Comparison of ENCODE assay signal across 17 cellular contexts in the genomic region with DNA sequence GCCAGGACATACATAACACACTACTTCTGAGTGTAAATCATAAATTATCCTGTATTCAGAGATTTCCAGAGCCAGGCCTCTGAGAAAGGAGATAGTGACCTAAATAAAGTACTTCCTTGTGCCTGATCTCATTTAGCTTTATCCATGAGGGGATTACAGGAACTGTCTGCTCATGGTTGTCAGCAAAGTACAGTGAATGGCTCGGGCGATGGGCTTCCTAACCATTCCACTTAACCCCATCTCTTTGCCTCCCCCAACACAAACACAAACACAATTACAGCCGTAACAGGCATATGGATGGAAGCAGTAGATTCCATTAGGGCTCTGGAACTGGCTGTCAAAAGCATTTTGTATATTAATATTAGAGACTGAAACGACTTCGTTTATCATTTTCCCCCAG.
DNase-seq lines count a peak whose midpoint lies in the region; ATAC-seq and TF ChIP-seq lines count a peak whose summit lies in the region.
"Had no signal": no experiment of that assay in that cellular context is flagged by ENCODE, and none has a peak within 500 bp of the region (broad histone marks: within the 10 kb centered on the region; RNA-seq: fewer than 3 reads in every experiment).

No MANE protein-coding gene starts in this region.

- H3K9ac ChIP-seq in neuronal stem cell (ENCODE audit: low read depth, low read length, poor library complexity), result no peak overlapping the region
- H3K9ac ChIP-seq: BLaER1 had no signal

- H3K9me3 ChIP-seq in BE2C, result no peaks in the 10 kb centered on the region
- no peaks in the 10 kb centered on the region for H3K9me3 ChIP-seq in neuronal stem cell (replicated peaks in 1 of 2; ENCODE audit: control insufficient read depth in 2 of 2, insufficient read depth in 1 of 2, low read depth in 1 of 2, low read length in 2 of 2)
- H3K9me3 ChIP-seq: A549, BLaER1 had no signal

- H2BK120ac ChIP-seq in neuronal stem cell (ENCODE audit: low read depth, low read length), result no peak overlapping the region

- H2BK15ac ChIP-seq in neuronal stem cell (ENCODE audit: low read length), result no peak overlapping the region

- ATAC-seq in GM18502 (IDR thresholded peaks at IDR 0.05; ENCODE audit: poor library complexity, unreplicated experiment) (no peak), GM18520 (IDR thresholded peaks at IDR 0.05; ENCODE audit: unreplicated experiment) (no peak)
- ATAC-seq: A549 had no signal

- H3K4me2 ChIP-seq in neuronal stem cell (ENCODE audit: insufficient read depth, low read length, poor library complexity, severe bottlenecking), result peak overlapping the region; percentile 11
- H3K4me2 ChIP-seq: A549, BLaER1 had no signal

- H3K23ac ChIP-seq in neuronal stem cell (ENCODE audit: low read depth, low read length, poor library complexity), result no peak overlapping the region

- no peak overlapping the region for H3K18ac ChIP-seq in neuronal stem cell (ENCODE audit: low read length)

- no peak overlapping the region for H3K27ac ChIP-seq in neuronal stem cell (replicated peaks; ENCODE audit: low read length)
- H3K27ac ChIP-seq: 22Rv1, A549, BLaER1 had no signal

- H3K14ac ChIP-seq in neuronal stem cell (ENCODE audit: low read length), result no peak overlapping the region

- no peaks in the 10 kb centered on the region for H3K79me1 ChIP-seq in neuronal stem cell (ENCODE audit: low read depth, low read length)

- no peak overlapping the region for H4K8ac ChIP-seq in neuronal stem cell (ENCODE audit: low read depth, low read length)

- H3K4me1 ChIP-seq in BE2C, result peaks cover 43% of the 10 kb centered on the region
- H3K4me1 ChIP-seq in neuronal stem cell (ENCODE audit: control insufficient read depth in 2 of 2, insufficient read depth in 1 of 2, low read depth in 1 of 2, low read length in 2 of 2), result no peaks in the 10 kb centered on the region
- H3K4me1 ChIP-seq: A549, BLaER1 had no signal

- WGBS in neuronal stem cell (ENCODE audit: extremely low coverage in 2 of 2, insufficient read length in 2 of 2, insufficient replicate concordance in 1 of 2), 2 donors, result no CpG with 5 or more reads among the region's 5 CpGs

- no peak overlapping the region for H2AK5ac ChIP-seq in neuronal stem cell (ENCODE audit: low read depth, low read length)

- H2BK12ac ChIP-seq in neuronal stem cell (ENCODE audit: low read length), result peak overlapping the region; percentile 22

- H4K91ac ChIP-seq in neuronal stem cell (ENCODE audit: low read depth, low read length, poor library complexity), result no peak overlapping the region

- no peak overlapping the region for H2BK5ac ChIP-seq in neuronal stem cell (ENCODE audit: low read length)

- no peak for TF ChIP-seq CTCF in BE2C (IDR thresholded peaks at IDR 0.05; ENCODE audit: low read depth, low read length)

- no peaks in the 10 kb centered on the region for H3K36me3 ChIP-seq in BE2C
- no peaks in the 10 kb centered on the region for H3K36me3 ChIP-seq in neuronal stem cell (replicated peaks in 1 of 2; ENCODE audit: control insufficient read depth in 2 of 2, insufficient read depth in 2 of 2, low read length in 2 of 2)
- H3K36me3 ChIP-seq: BLaER1 had no signal

- no peak overlapping the region for H2AFZ ChIP-seq in neuronal stem cell (ENCODE audit: low read length)

- peak; percentile 83 for DNase-seq in BE2C
- peak; percentile 92 for DNase-seq in SK-N-DZ (ENCODE audit: low spot score)
- DNase-seq in left kidney (ENCODE audit: low read depth, low spot score), result peak; percentile 4
- no peak for DNase-seq in neuronal stem cell (ENCODE audit: low spot score)
- no peak for DNase-seq in NCI-H526 (lab: John Stamatoyannopoulos, UW)
- DNase-seq in NOMO-1 treated with dmso at 0.1 percent for 144 hours (lab: John Stamatoyannopoulos, UW; ENCODE audit: unreplicated experiment), result no peak
- DNase-seq: AML-193; Calu3; CD4-positive, alpha-beta memory T cell; GOT3; H7; IMR-90 had no signal

- no peak overlapping the region for H3K4ac ChIP-seq in neuronal stem cell (ENCODE audit: low read length)

- H3K27me3 ChIP-seq in BE2C (no peaks in the 10 kb centered on the region), neuronal stem cell (ENCODE audit: control insufficient read depth in 3 of 3, insufficient read depth in 3 of 3, low read depth in 1 of 3, low read length in 3 of 3) (peaks cover 0 to 1% (median 0%) of the 10 kb centered on the region in 3 experiments)
- H3K27me3 ChIP-seq: BLaER1 had no signal

- H3K4me3 ChIP-seq in BE2C (ENCODE audit: low read depth, low read length) (peak overlapping the region; percentile 2; the same call in 1 of the 2 replicates), neuronal stem cell (ENCODE audit: low read length in 2 of 2) (no peak overlapping the region)
- H3K4me3 ChIP-seq: A549, BLaER1 had no signal

Comparison
In these comparisons a context has a peak if more than half of its experiments do, and no peak if none do; other contexts are left out.
1. DNase-seq: peak in BE2C (single experiment), SK-N-DZ (single experiment) and left kidney (single experiment); none in neuronal stem cell (single experiment), NCI-H526 (0 of 2) and NOMO-1 treated with dmso at 0.1 percent for 144 hours (single experiment).